In genomic region chr1:44730741-44731512, GRCh38 we compare ENCODE assay signal across 8 cellular contexts. TPM values are rescaled to one million over a fixed set of nuclear protein-coding genes. Genes with fewer than 3 reads are reported as not detected.
DNase-seq lines count a peak whose midpoint lies in the region; ATAC-seq and TF ChIP-seq lines count a peak whose summit lies in the region.

TSS of gene RNU5D-1 (minus strand) at chr1:44731170.

- DNase-seq in NCI-H1092 treated with DMSO at 0.1 percent for 48 hours (lab: John Stamatoyannopoulos, UW), result peak; percentile 96
- DNase-seq in activated naive CD8-positive, alpha-beta T cell treated with anti-CD3 and anti-CD28 coated beads, Interleukin-2, amount 10 ng/mL, durations not matched to agents 7 days and 5 days, result peak; percentile 91
- DNase-seq in Right ventricle myocardium superior, result peak; percentile 94
- peak; percentile 93 to 96 for DNase-seq in tibial nerve (ENCODE audit: low spot score in 2 of 2)

- no peaks in the 10 kb centered on the region for H3K9me3 Mint-ChIP-seq in activated naive CD8-positive, alpha-beta T cell treated with anti-CD3 and anti-CD28 coated beads, Interleukin-2, amount 10 ng/mL, durations not matched to agents 7 days and 5 days

- intact Hi-C loops in Right ventricle myocardium superior (cut with DNase I), result no loop called here

- TF ChIP-seq POLR2A in tibial nerve (IDR thresholded peaks at IDR 0.05), result peak; percentile 77

- TF ChIP-seq EP300 in tibial nerve (IDR thresholded peaks at IDR 0.05), result peak; percentile 77 to 98

- H3K79me2 ChIP-seq in parathyroid adenoma, result no peaks in the 10 kb centered on the region

- H2AFZ ChIP-seq in parathyroid adenoma, result peak within 1 kb of the TSS; percentile 74

- H3K4me3 ChIP-seq in parathyroid adenoma (ENCODE audit: low read depth, low read length) (peak within 1 kb of the TSS; percentile 52), tibial nerve (peak within 1 kb of the TSS in 2 of 4 donors; percentile 34 to 35)

- peak within 1 kb of the TSS; percentile 99 for H3K27ac Mint-ChIP-seq in activated naive CD8-positive, alpha-beta T cell treated with anti-CD3 and anti-CD28 coated beads, Interleukin-2, amount 10 ng/mL, durations not matched to agents 7 days and 5 days

- no peak within 1 kb of the TSS for H3K9ac ChIP-seq in parathyroid adenoma

- no peaks in the 10 kb centered on the region for H3K27me3 ChIP-seq in parathyroid adenoma (ENCODE audit: control insufficient read depth, insufficient read depth, low read length)
- H3K27me3 ChIP-seq in tibial nerve, result no peaks in the 10 kb centered on the region

- H3K36me3 ChIP-seq in parathyroid adenoma (ENCODE audit: control insufficient read depth, insufficient read depth, low read length) (no peaks in the 10 kb centered on the region), tibial nerve (no peaks in the 10 kb centered on the region)

- POLR2A ChIA-PET in activated naive CD8-positive, alpha-beta T cell treated with anti-CD3 and anti-CD28 coated beads, Interleukin-2, amount 10 ng/mL, durations not matched to agents 7 days and 5 days (lab: Charles Lee), result interaction anchor here (0.6 to 8.1 kb wide), 45 partner anchors 11 to 955 kb away, joined by 3 to 500 read pairs (median 8); partner anchors contain the start of genes BEST4, BTBD19, DYNLT4 and GPBP1L1

- peak within 1 kb of the TSS; percentile 80 for H3K4me3 Mint-ChIP-seq in activated naive CD8-positive, alpha-beta T cell treated with anti-CD3 and anti-CD28 coated beads, Interleukin-2, amount 10 ng/mL, durations not matched to agents 7 days and 5 days

- H3K4me1 ChIP-seq in parathyroid adenoma (peaks cover 2% of the 10 kb centered on the region), tibial nerve (peaks cover 0 to 21% (median 15%) of the 10 kb centered on the region in 4 donors)

- WGBS in tibial nerve, 2 donors, result 1 to 2% methylated on average over 19 of the region's 19 CpGs

- peak within 1 kb of the TSS; percentile 83 for H3K4me2 ChIP-seq in parathyroid adenoma (ENCODE audit: low read length)

- ATAC-seq in HG02642 (IDR thresholded peaks at IDR 0.05; ENCODE audit: poor library complexity, unreplicated experiment), result peak; percentile 59
- peak; percentile 91 for ATAC-seq in SK-N-SH treated with all-trans-retinoic acid at 6 μM for 48 hours
- ATAC-seq in activated naive CD8-positive, alpha-beta T cell treated with anti-CD3 and anti-CD28 coated beads, Interleukin-2, amount 10 ng/mL, durations not matched to agents 7 days and 5 days (ENCODE audit: low read depth), result peak; percentile 84
- ATAC-seq in Right ventricle myocardium superior (ENCODE audit: poor library complexity), result peak; percentile 91

- peak; percentile 74 for TF ChIP-seq CTCF in GM12872 (IDR thresholded peaks at IDR 0.05; ENCODE audit: insufficient read depth, low read depth, low read length)
- peak; percentile 39 for TF ChIP-seq CTCF in parathyroid adenoma (IDR thresholded peaks at IDR 0.05)
- peak; percentile 81 to 92 (median 87) for TF ChIP-seq CTCF in tibial nerve (IDR thresholded peaks at IDR 0.05)

- H3K9me3 ChIP-seq in parathyroid adenoma (ENCODE audit: control insufficient read depth, low read length), result no peaks in the 10 kb centered on the region
- no peaks in the 10 kb centered on the region for H3K9me3 ChIP-seq in tibial nerve

- H3K4me1 Mint-ChIP-seq in activated naive CD8-positive, alpha-beta T cell treated with anti-CD3 and anti-CD28 coated beads, Interleukin-2, amount 10 ng/mL, durations not matched to agents 7 days and 5 days, result peaks cover 33% of the 10 kb centered on the region

- H3K27me3 Mint-ChIP-seq in activated naive CD8-positive, alpha-beta T cell treated with anti-CD3 and anti-CD28 coated beads, Interleukin-2, amount 10 ng/mL, durations not matched to agents 7 days and 5 days, result no peaks in the 10 kb centered on the region

- H3K27ac ChIP-seq in parathyroid adenoma (peak within 1 kb of the TSS; percentile 84), tibial nerve (peak within 1 kb of the TSS; percentile 79 to 94 (median 89))

- H3K36me3 Mint-ChIP-seq in activated naive CD8-positive, alpha-beta T cell treated with anti-CD3 and anti-CD28 coated beads, Interleukin-2, amount 10 ng/mL, durations not matched to agents 7 days and 5 days, result no peaks in the 10 kb centered on the region

TF ChIP-seq in SK-N-SH treated with all-trans-retinoic acid at 6 μM for 48 hours, 23 proteins besides CTCF, POLR2A, EP300 and RAD21 (continues in another document):
- TF ChIP-seq ZNF565 (CRISPR knock-in tag; conservative IDR thresholded peaks at IDR 0.05; ENCODE audit: low read depth) (peak; percentile 82; the same call in 1 of the 2 replicates), ZNF70 (CRISPR knock-in tag; IDR thresholded peaks at IDR 0.05) (peak; percentile 74), RARB (CRISPR knock-in tag; IDR thresholded peaks at IDR 0.05) (peak; percentile 98), TSHZ2 (CRISPR knock-in tag; IDR thresholded peaks at IDR 0.05) (peak; percentile 85), ZFP30 (CRISPR knock-in tag; IDR thresholded peaks at IDR 0.05) (peak; percentile 80), TCF4 (CRISPR knock-in tag; IDR thresholded peaks at IDR 0.05; ENCODE audit: borderline replicate concordance) (peak; percentile 87), ISL1 (CRISPR knock-in tag; IDR thresholded peaks at IDR 0.05) (0 out of 2 replicates have a peak, but pooled peaks have one; percentile 10), PPARA (CRISPR knock-in tag; IDR thresholded peaks at IDR 0.05; ENCODE audit: borderline replicate concordance) (peak; percentile 81; the same call in 1 of the 2 replicates), ZNF8 (CRISPR knock-in tag; IDR thresholded peaks at IDR 0.05) (peak; percentile 80), SNAI2 (CRISPR knock-in tag; IDR thresholded peaks at IDR 0.05) (peak; percentile 86; the same call in 1 of the 2 replicates), ZFP3 (CRISPR knock-in tag; IDR thresholded peaks at IDR 0.05) (peak; percentile 84; the same call in 1 of the 2 replicates), ARNTL (CRISPR knock-in tag; IDR thresholded peaks at IDR 0.05; ENCODE audit: borderline replicate concordance, low read depth) (peak; percentile 88; the same call in 1 of the 2 replicates), CSRNP3 (CRISPR knock-in tag; IDR thresholded peaks at IDR 0.05) (peak; percentile 100), ZC3H10 (CRISPR knock-in tag; IDR thresholded peaks at IDR 0.05) (peak; percentile 99), GLIS3 (CRISPR knock-in tag; IDR thresholded peaks at IDR 0.05) (peak; percentile 100), CSDC2 (CRISPR knock-in tag; IDR thresholded peaks at IDR 0.05) (peak; percentile 96; the same call in 1 of the 2 replicates), TOX (CRISPR knock-in tag; IDR thresholded peaks at IDR 0.05; ENCODE audit: borderline replicate concordance) (peak; percentile 100), OSR1 (CRISPR knock-in tag; IDR thresholded peaks at IDR 0.05) (no peak), POU6F1 (CRISPR knock-in tag; IDR thresholded peaks at IDR 0.05; ENCODE audit: borderline replicate concordance, low read depth) (peak; percentile 87)

RNA-seq across cellular contexts. Expression of gene RNU5D-1, which starts in this region (rescaled TPM):
- total RNA-seq in activated naive CD8-positive, alpha-beta T cell treated with anti-CD3 and anti-CD28 coated beads, Interleukin-2, amount 10 ng/mL, durations not matched to agents 7 days and 5 days, result not detected
- not detected for total RNA-seq in Right ventricle myocardium superior
- not detected for total RNA-seq in tibial nerve

Comparison
In these comparisons a context has a peak if more than half of its experiments do, and no peak if none do; other contexts are left out.
1. Peak in DNase-seq and ATAC-seq in activated naive CD8-positive, alpha-beta T cell treated with anti-CD3 and anti-CD28 coated beads, Interleukin-2, amount 10 ng/mL, durations not matched to agents 7 days and 5 days; RNA of the gene not detected or under 1 TPM.
2. Peak in DNase-seq and ATAC-seq in Right ventricle myocardium superior; RNA of the gene not detected or under 1 TPM.
3. Peak in DNase-seq and H3K27ac ChIP-seq in tibial nerve; RNA of the gene not detected or under 1 TPM.